1 cellular context compared by ENCODE assay signal in genomic region chr17:39618252-39618913, GRCh38.
TF ChIP-seq lines count a peak whose summit lies in the region.

No MANE protein-coding gene starts in this region.

TF ChIP-seq in HEK293, 187 proteins besides CTCF, POLR2A, EP300 and RAD21 (continued from another document):
- TF ChIP-seq ZSCAN18 (tag by site-specific recombination; IDR thresholded peaks at IDR 0.05) (no peak), ZNF174 (tag by site-specific recombination; IDR thresholded peaks at IDR 0.05) (no peak), ZNF184 (tag by site-specific recombination; IDR thresholded peaks at IDR 0.05) (no peak), HOXA7 (CRISPR knock-in tag; IDR thresholded peaks at IDR 0.05; ENCODE audit: borderline replicate concordance) (no peak)
- TF ChIP-seq, protein P1, sequence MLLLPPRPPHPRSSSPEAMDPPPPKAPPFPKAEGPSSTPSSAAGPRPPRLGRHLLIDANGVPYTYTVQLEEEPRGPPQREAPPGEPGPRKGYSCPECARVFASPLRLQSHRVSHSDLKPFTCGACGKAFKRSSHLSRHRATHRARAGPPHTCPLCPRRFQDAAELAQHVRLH (tag by site-specific recombination; IDR thresholded peaks at IDR 0.05): 0 out of 2 replicates have a peak, but pooled peaks have one; percentile 12
